22 cellular contexts compared by ENCODE assay signal in genomic region chr9:129816501-129817435, GRCh38. TPM values are rescaled to one million over a fixed set of nuclear protein-coding genes. Genes with fewer than 3 reads are reported as not detected.
DNase-seq lines count a peak whose midpoint lies in the region; ATAC-seq and TF ChIP-seq lines count a peak whose summit lies in the region.
"Had no signal": no experiment of that assay in that cellular context is flagged by ENCODE, and none has a peak within 500 bp of the region (broad histone marks: within the 10 kb centered on the region; RNA-seq: fewer than 3 reads in every experiment).

No MANE protein-coding gene starts in this region.

- peak overlapping the region in 1 of 8 donors; percentile 32 for H3K4me3 ChIP-seq in spleen
- H3K4me3 ChIP-seq in CD8-positive, alpha-beta memory T cell (ENCODE audit: low read length) = no peak overlapping the region
- H3K4me3 ChIP-seq: A549, BLaER1, HAP-1, SJCRH30 had no signal

- POLR2A ChIA-PET in CD8-positive, alpha-beta memory T cell (lab: Charles Lee) = no interaction called here

- H3K27ac ChIP-seq in spleen = peak overlapping the region in 6 of 8 donors; percentile 31 to 79 (median 70)
- H3K27ac ChIP-seq in CD8-positive, alpha-beta memory T cell (ENCODE audit: low read depth, low read length) = no peak overlapping the region
- H3K27ac ChIP-seq: A549, BLaER1, KMS-11, SJCRH30 had no signal

- H3K36me3 Mint-ChIP-seq in activated T-cell treated with anti-CD3 and anti-CD28 coated beads, Interleukin-2, amount 50 U/mL, for 24 hours (ENCODE audit: low read depth) = peaks cover 90% of the 10 kb centered on the region
- peaks cover 6 to 81% (median 11%) of the 10 kb centered on the region in 3 donors for H3K36me3 Mint-ChIP-seq in CD8-positive, alpha-beta memory T cell

- H3K27ac Mint-ChIP-seq in activated T-cell treated with anti-CD3 and anti-CD28 coated beads, Interleukin-2, amount 50 U/mL, for 24 hours = peak overlapping the region; percentile 66
- H3K27ac Mint-ChIP-seq in CD8-positive, alpha-beta memory T cell = peak overlapping the region in 3 of 8 donors; percentile 19 to 68 (median 56)

- intact Hi-C loops in spleen (cut with DNase I; ENCODE audit: low total_unique reads) = no loop called here

- no peak for DNase-seq in activated T-cell treated with anti-CD3 and anti-CD28 coated beads, Interleukin-2, amount 50 U/mL, for 24 hours
- no peak for DNase-seq in activated T-cell treated with anti-CD3 and anti-CD28 coated beads, Interleukin-2, amount 50 U/mL, for 1 hour
- DNase-seq in SIG-M5 (lab: John Stamatoyannopoulos, UW) (peak; percentile 3), cerebellar cortex (ENCODE audit: low spot score) (peak; percentile 67), spleen (no peak)
- DNase-seq in CD8-positive, alpha-beta memory T cell = no peak
- DNase-seq: activated CD4-positive, CD25-positive, alpha-beta regulatory T cell; anterior cingulate cortex; cerebellar nuclear complex; effector memory CD8-positive, alpha-beta T cell; glutamatergic neuron; NCI-H1105; NCI-H2107; NCI-H524 treated with DMSO at 0.1 percent for 48 hours; OCI-M1; SJCRH30 had no signal

- no peak for TF ChIP-seq POLR2A in spleen (IDR thresholded peaks at IDR 0.05)

- H3K36me3 ChIP-seq in spleen = peaks cover 4 to 100% (median 92%) of the 10 kb centered on the region in 6 donors
- peaks cover 28% of the 10 kb centered on the region for H3K36me3 ChIP-seq in CD8-positive, alpha-beta memory T cell (ENCODE audit: insufficient read depth, low read length)

- 63 to 93% (median 74%) methylated on average over 12 to 14 of the region's 14 CpGs for WGBS in spleen, 5 donors

- no peaks in the 10 kb centered on the region for H3K9me3 Mint-ChIP-seq in activated T-cell treated with anti-CD3 and anti-CD28 coated beads, Interleukin-2, amount 50 U/mL, for 24 hours
- H3K9me3 Mint-ChIP-seq in CD8-positive, alpha-beta memory T cell = no peaks in the 10 kb centered on the region
- H3K9me3 Mint-ChIP-seq: effector memory CD8-positive, alpha-beta T cell had no signal

- no peak overlapping the region for H3K4me3 Mint-ChIP-seq in activated T-cell treated with anti-CD3 and anti-CD28 coated beads, Interleukin-2, amount 50 U/mL, for 24 hours
- H3K4me3 Mint-ChIP-seq in CD8-positive, alpha-beta memory T cell = no peak overlapping the region
- H3K4me3 Mint-ChIP-seq: effector memory CD8-positive, alpha-beta T cell had no signal

- ATAC-seq in HG02798 (IDR thresholded peaks at IDR 0.05; ENCODE audit: poor library complexity, unreplicated experiment) (no peak), HG03457 (IDR thresholded peaks at IDR 0.05; ENCODE audit: unreplicated experiment) (no peak)
- ATAC-seq: A549; effector memory CD8-positive, alpha-beta T cell had no signal

- H3K27me3 Mint-ChIP-seq in activated T-cell treated with anti-CD3 and anti-CD28 coated beads, Interleukin-2, amount 50 U/mL, for 24 hours = no peaks in the 10 kb centered on the region
- H3K27me3 Mint-ChIP-seq in CD8-positive, alpha-beta memory T cell = no peaks in the 10 kb centered on the region
- H3K27me3 Mint-ChIP-seq: effector memory CD8-positive, alpha-beta T cell had no signal

- CTCF ChIA-PET in CD8-positive, alpha-beta memory T cell (lab: Charles Lee) = no interaction called here

- no peaks in the 10 kb centered on the region for H3K9me3 ChIP-seq in spleen
- no peaks in the 10 kb centered on the region for H3K9me3 ChIP-seq in CD8-positive, alpha-beta memory T cell (ENCODE audit: low read length)
- H3K9me3 ChIP-seq: A549, BLaER1, HAP-1, SJCRH30 had no signal

- H3K4me1 Mint-ChIP-seq in activated T-cell treated with anti-CD3 and anti-CD28 coated beads, Interleukin-2, amount 50 U/mL, for 24 hours (ENCODE audit: low read depth) = peaks cover 16% of the 10 kb centered on the region
- peaks cover 14 to 27% (median 16%) of the 10 kb centered on the region in 3 donors for H3K4me1 Mint-ChIP-seq in CD8-positive, alpha-beta memory T cell

- TF ChIP-seq CTCF in spleen (IDR thresholded peaks at IDR 0.05 in 8 of 11, conservative IDR thresholded peaks at IDR 0.05 in 3 of 11) = no peak

- no peaks in the 10 kb centered on the region for H3K27me3 ChIP-seq in spleen (replicated peaks in 1 of 7)
- H3K27me3 ChIP-seq in CD8-positive, alpha-beta memory T cell (ENCODE audit: insufficient read depth, low read length, poor library complexity, severe bottlenecking) = no peaks in the 10 kb centered on the region
- H3K27me3 ChIP-seq: BLaER1, SJCRH30 had no signal

- peaks cover 0 to 40% (median 2%) of the 10 kb centered on the region in 6 donors for H3K4me1 ChIP-seq in spleen
- no peaks in the 10 kb centered on the region for H3K4me1 ChIP-seq in CD8-positive, alpha-beta memory T cell (ENCODE audit: insufficient read depth, low read length)
- H3K4me1 ChIP-seq: SJCRH30 had no signal

RNA-seq across cellular contexts. Expression of gene TOR1A, which starts 7.2 kb away (rescaled TPM):
- 10 to 100 TPM; 27.7 to 49.5 (median 32.5) TPM for total RNA-seq in spleen
- polyA plus RNA-seq in spleen = 10 to 100 TPM; 13.3 to 20.0 (median 16.5) TPM
- total RNA-seq in CD8-positive, alpha-beta memory T cell = 10 to 100 TPM; 53.8 to 53.9 TPM
- polyA plus RNA-seq in CD8-positive, alpha-beta memory T cell = 73.8 TPM

RNA-seq across cellular contexts. Expression of gene TOR1B, which starts 13.8 kb away (rescaled TPM):
- 10 to 100 TPM; 16.1 to 38.0 (median 18.9) TPM for total RNA-seq in spleen
- polyA plus RNA-seq in spleen = 1 to 10 TPM; 5.3 to 8.3 (median 6.3) TPM
- 10 to 100 TPM; 24.6 to 27.1 TPM for total RNA-seq in CD8-positive, alpha-beta memory T cell
- 32.8 TPM for polyA plus RNA-seq in CD8-positive, alpha-beta memory T cell

RNA-seq across cellular contexts. Expression of gene C9orf78, which starts 18.3 kb away (rescaled TPM):
- 100 to 1,000 TPM in 1 of 7 donors, 10 to 100 TPM in 6; 35.6 to 105 (median 47.3) TPM for total RNA-seq in spleen
- 10 to 100 TPM; 51.5 to 68.9 (median 66.3) TPM for polyA plus RNA-seq in spleen
- total RNA-seq in CD8-positive, alpha-beta memory T cell = 10 to 100 TPM; 71.4 to 76.4 TPM
- polyA plus RNA-seq in CD8-positive, alpha-beta memory T cell = 249 TPM

RNA-seq across cellular contexts. Expression of gene USP20, which starts 18.5 kb away (rescaled TPM):
- 10 to 100 TPM; 29.7 to 55.3 (median 39.4) TPM for total RNA-seq in spleen
- polyA plus RNA-seq in spleen = 10 to 100 TPM; 38.1 to 83.7 (median 67.6) TPM
- total RNA-seq in CD8-positive, alpha-beta memory T cell = 10 to 100 TPM; 50.2 to 50.8 TPM
- 50.3 TPM for polyA plus RNA-seq in CD8-positive, alpha-beta memory T cell

Comparison
In these comparisons a context has a peak if more than half of its experiments do, and no peak if none do; other contexts are left out.
1. DNase-seq: peak in SIG-M5 (single experiment) and cerebellar cortex (single experiment); none in activated T-cell treated with anti-CD3 and anti-CD28 coated beads, Interleukin-2, amount 50 U/mL, for 24 hours (single experiment), activated T-cell treated with anti-CD3 and anti-CD28 coated beads, Interleukin-2, amount 50 U/mL, for 1 hour (single experiment), spleen (single experiment) and CD8-positive, alpha-beta memory T cell (0 of 5).